Comparison of ENCODE assay signal across 20 cellular contexts in the genomic region with DNA sequence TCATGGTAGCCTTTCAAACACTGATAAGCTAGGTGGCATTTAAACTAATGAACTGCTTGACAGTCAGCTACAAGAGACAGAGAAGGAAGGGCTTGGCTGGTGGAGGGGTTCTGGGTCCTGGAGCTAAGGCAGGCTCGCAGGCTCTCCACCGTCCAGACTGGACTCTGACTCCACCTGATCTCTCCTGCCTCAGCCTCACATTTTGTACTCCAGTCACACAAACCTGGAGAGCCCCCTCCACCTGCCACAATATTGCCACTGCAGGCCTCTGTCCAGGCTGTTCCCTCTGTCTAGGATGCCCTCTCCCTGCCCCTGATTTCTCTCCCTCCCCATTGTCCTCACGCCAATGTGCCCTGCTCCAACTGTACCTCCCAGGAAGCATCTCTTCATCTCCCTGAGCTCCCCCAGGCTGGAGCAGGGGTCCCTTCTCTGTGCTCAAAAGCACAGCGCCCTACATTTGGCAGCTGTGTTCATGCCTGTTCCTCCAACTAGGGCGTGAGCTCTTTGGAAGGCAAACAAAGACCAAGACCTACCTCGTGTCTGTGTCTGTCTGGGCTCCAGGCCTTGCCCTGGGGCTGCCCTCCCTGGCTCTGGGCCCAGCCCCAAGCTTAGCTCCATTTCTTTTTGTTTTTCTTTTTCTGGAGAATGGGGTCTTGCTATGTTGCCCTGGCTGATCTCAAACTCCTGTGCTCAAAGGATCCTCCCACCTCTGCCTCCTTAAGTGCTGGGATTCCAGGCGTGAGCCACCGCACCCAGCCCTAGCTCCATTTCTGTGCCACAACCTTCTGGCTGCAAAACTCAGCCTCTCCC. TPM values are rescaled to one million over a fixed set of nuclear protein-coding genes. Genes with fewer than 3 reads are reported as not detected.
A peak's percentile ranks its signal among the peaks of the same experiment; 100 is the strongest.
DNase-seq lines count a peak whose midpoint lies in the region; ATAC-seq and TF ChIP-seq lines count a peak whose summit lies in the region.
"Had no signal": no experiment of that assay in that cellular context is flagged by ENCODE, and none has a peak within 500 bp of the region (broad histone marks: within the 10 kb centered on the region; RNA-seq: fewer than 3 reads in every experiment).

No MANE protein-coding gene starts in this region.

- H3K27ac Mint-ChIP-seq in glutamatergic neuron (ENCODE audit: unreplicated experiment) (peak overlapping the region; percentile 45), neural crest cell (ENCODE audit: unreplicated experiment) (peak overlapping the region; percentile 81)
- H3K27ac Mint-ChIP-seq: stimulated activated naive CD8-positive, alpha-beta T cell treated with anti-CD3 and anti-CD28 coated beads, Interleukin-15, Interleukin-2, amounts not matched to agents 100 ng/mL and 50 ng/mL, for 24 hours had no signal

- WGBS in tibial nerve, 2 donors, result 46 to 49% methylated on average over 8 of the region's 8 CpGs

- in situ Hi-C loops in KBM-7 (cut with MboI; ENCODE audit: low pct_unique_long_range_greater_than_20kb, low sequenced_read_pairs), result no loop called here

- no peak for ATAC-seq in GM21526 (IDR thresholded peaks at IDR 0.05; ENCODE audit: low FRiP score, unreplicated experiment)

- DNase-seq in glutamatergic neuron (no peak), neural crest cell (ENCODE audit: low read depth, low spot score) (no peak), tibial nerve (ENCODE audit: low spot score in 2 of 2) (no peak), KBM-7 (no peak), D341Med (ENCODE audit: low spot score) (no peak)
- DNase-seq: activated CD4-positive, CD25-positive, alpha-beta regulatory T cell; activated effector memory CD4-positive, alpha-beta T cell treated with Interleukin-2 at 50 U/mL for 16 hours; AML-193; amniotic stem cell; Calu3; cerebellar nuclear complex; NCI-H146; SHP77 had no signal

- H3K36me3 ChIP-seq in tibial nerve, result no peaks in the 10 kb centered on the region
- H3K36me3 ChIP-seq: pancreas had no signal

- no peak for TF ChIP-seq EP300 in tibial nerve (IDR thresholded peaks at IDR 0.05)

- H3K4me3 Mint-ChIP-seq in glutamatergic neuron (ENCODE audit: unreplicated experiment), result peak overlapping the region; percentile 44
- H3K4me3 Mint-ChIP-seq in neural crest cell, result no peak overlapping the region
- H3K4me3 Mint-ChIP-seq: stimulated activated naive CD8-positive, alpha-beta T cell treated with anti-CD3 and anti-CD28 coated beads, Interleukin-15, Interleukin-2, amounts not matched to agents 100 ng/mL and 50 ng/mL, for 24 hours had no signal

- H3K27ac ChIP-seq in angular gyrus (ENCODE audit: low read depth, low read length) (peak overlapping the region; percentile 4), tibial nerve (peak overlapping the region; percentile 5 to 82 (median 53))
- H3K27ac ChIP-seq: pancreas had no signal

- H3K27me3 Mint-ChIP-seq in glutamatergic neuron (ENCODE audit: unreplicated experiment), result peaks cover 9% of the 10 kb centered on the region
- no peaks in the 10 kb centered on the region for H3K27me3 Mint-ChIP-seq in neural crest cell (ENCODE audit: low read depth)
- H3K27me3 Mint-ChIP-seq: stimulated activated naive CD8-positive, alpha-beta T cell treated with anti-CD3 and anti-CD28 coated beads, Interleukin-15, Interleukin-2, amounts not matched to agents 100 ng/mL and 50 ng/mL, for 24 hours had no signal

- H3K27me3 ChIP-seq in tibial nerve, result no peaks in the 10 kb centered on the region
- H3K27me3 ChIP-seq: pancreas had no signal

- no peak for TF ChIP-seq POLR2A in tibial nerve (IDR thresholded peaks at IDR 0.05)

- H3K36me3 Mint-ChIP-seq in glutamatergic neuron (ENCODE audit: unreplicated experiment) (peaks cover 10% of the 10 kb centered on the region), neural crest cell (ENCODE audit: low read depth) (no peaks in the 10 kb centered on the region)

- peak overlapping the region in 1 of 4 donors; percentile 37 for H3K4me3 ChIP-seq in tibial nerve
- H3K4me3 ChIP-seq: pancreas had no signal

- H3K4me1 Mint-ChIP-seq in glutamatergic neuron (ENCODE audit: low read depth, unreplicated experiment), result peaks cover 11% of the 10 kb centered on the region
- peaks cover 26% of the 10 kb centered on the region for H3K4me1 Mint-ChIP-seq in neural crest cell

- H3K9me3 Mint-ChIP-seq in glutamatergic neuron (ENCODE audit: unreplicated experiment) (peaks cover 9% of the 10 kb centered on the region), neural crest cell (no peaks in the 10 kb centered on the region)
- H3K9me3 Mint-ChIP-seq: stimulated activated naive CD8-positive, alpha-beta T cell treated with anti-CD3 and anti-CD28 coated beads, Interleukin-15, Interleukin-2, amounts not matched to agents 100 ng/mL and 50 ng/mL, for 24 hours had no signal

- TF ChIP-seq CTCF in glutamatergic neuron (IDR thresholded peaks at IDR 0.05; ENCODE audit: partially characterized antibody, unreplicated experiment) (no peak), neural crest cell (conservative IDR thresholded peaks at IDR 0.05) (no peak), tibial nerve (IDR thresholded peaks at IDR 0.05) (no peak)

- peaks cover 0 to 34% (median 11%) of the 10 kb centered on the region in 4 donors for H3K4me1 ChIP-seq in tibial nerve

- H3K9me3 ChIP-seq in tibial nerve, result no peaks in the 10 kb centered on the region
- H3K9me3 ChIP-seq: pancreas had no signal

RNA-seq across cellular contexts. Expression of a gene that starts 2.9 kb away (rescaled TPM):
- total RNA-seq in glutamatergic neuron (ENCODE audit: unreplicated experiment) (11.3 TPM), neural crest cell (2.2 and 2.8 TPM in 2 replicates), tibial nerve (10 to 100 TPM; 37.5 to 95.9 (median 68.1) TPM)
- total RNA-seq: Calu3 had no signal

RNA-seq across cellular contexts. Expression of a gene that starts 18.3 kb away (rescaled TPM):
- total RNA-seq in glutamatergic neuron (ENCODE audit: unreplicated experiment) (not detected), neural crest cell (not detected in 2 replicates), tibial nerve (not detected)
- total RNA-seq: T-helper 1 cell treated with Interleukin-12 subunit alpha and Interleukin-12 subunit beta and Interleukin-4 antibody, amounts not matched to agents 30 ng/mL and 1 ng/mL, for 36 hours had no signal

RNA-seq across cellular contexts. Expression of a gene that starts 33.9 kb away (rescaled TPM):
- total RNA-seq in glutamatergic neuron (ENCODE audit: unreplicated experiment) (not detected), neural crest cell (0.14 TPM in 1 of 2 replicates, not detected in the other), tibial nerve (1 to 10 TPM in 1 of 4 donors, under 1 TPM in 2, not detected in 1; 0.20 to 2.6 (median 0.21) TPM)
- total RNA-seq: T-helper 1 cell treated with Interleukin-12 subunit alpha and Interleukin-12 subunit beta and Interleukin-4 antibody, amounts not matched to agents 30 ng/mL and 1 ng/mL, for 36 hours had no signal

RNA-seq across cellular contexts. Expression of a gene that starts 33.9 kb away (rescaled TPM):
- total RNA-seq in glutamatergic neuron (ENCODE audit: unreplicated experiment) (not detected), neural crest cell (not detected in 2 replicates), tibial nerve (1 to 10 TPM in 1 of 4 donors, under 1 TPM in 1, not detected in 2; 0.66 to 1.7 TPM)
- total RNA-seq: H1; mucosa of gallbladder; T-helper 1 cell treated with Interleukin-12 subunit alpha and Interleukin-12 subunit beta and Interleukin-4 antibody, amounts not matched to agents 30 ng/mL and 1 ng/mL, for 36 hours had no signal

RNA-seq across cellular contexts. Expression of a gene that starts 55.1 kb away (rescaled TPM):
- total RNA-seq in glutamatergic neuron (ENCODE audit: unreplicated experiment) (22.5 TPM), neural crest cell (180 and 196 TPM in 2 replicates), tibial nerve (1 to 10 TPM in 3 of 4 donors, under 1 TPM in 1; 0.42 to 3.5 (median 1.5) TPM)
